ENCODE assay signal across 21 cellular contexts in genomic region chr4:79413032-79413431, GRCh38. TPM values are rescaled to one million over a fixed set of nuclear protein-coding genes. Genes with fewer than 3 reads are reported as not detected.
"Had no signal": no experiment of that assay in that cellular context is flagged by ENCODE, and none has a peak within 500 bp of the region (broad histone marks: within the 10 kb centered on the region; RNA-seq: fewer than 3 reads in every experiment).

No MANE protein-coding gene starts in this region.

- H3K27ac Mint-ChIP-seq: activated naive CD4-positive, alpha-beta T cell treated with anti-CD3 and anti-CD28 coated beads for 36 hours; activated naive CD8-positive, alpha-beta T cell treated with anti-CD3 and anti-CD28 coated beads, Interleukin-2, amount 50 U/mL, for 24 hours; activated T-helper 2 cell treated with anti-CD3 and anti-CD28 coated beads, Interferon-gamma antibody, Interleukin-2, Interleukin-4, amounts not matched to agents 10 μg/mL and 5 μg/mL and 100 μg/mL, durations not matched to agents 14 hours and 24 hours and 36 hours; immature natural killer cell; mesothelial cell of epicardium; nephron progenitor cell; stimulated activated naive CD8-positive, alpha-beta T cell treated with anti-CD3 and anti-CD28 coated beads, Interleukin-15, amount 100 ng/mL, for 72 hours had no signal

- H3K4me1 ChIP-seq: ascending aorta, gastrocnemius medialis, heart left ventricle, sigmoid colon, spleen, upper lobe of left lung had no signal

- H3K4me3 ChIP-seq: ascending aorta, gastrocnemius medialis, heart left ventricle, lung, ovary, sigmoid colon, spleen, upper lobe of left lung had no signal

- H3K9me3 Mint-ChIP-seq: activated naive CD4-positive, alpha-beta T cell treated with anti-CD3 and anti-CD28 coated beads for 36 hours; activated naive CD8-positive, alpha-beta T cell treated with anti-CD3 and anti-CD28 coated beads, Interleukin-2, amount 50 U/mL, for 24 hours; activated T-helper 2 cell treated with anti-CD3 and anti-CD28 coated beads, Interferon-gamma antibody, Interleukin-2, Interleukin-4, amounts not matched to agents 10 μg/mL and 5 μg/mL and 100 μg/mL, durations not matched to agents 14 hours and 24 hours and 36 hours; nephron progenitor cell had no signal

- H3K36me3 Mint-ChIP-seq: mesothelial cell of epicardium had no signal

- ATAC-seq: activated naive CD8-positive, alpha-beta T cell treated with anti-CD3 and anti-CD28 coated beads, Interleukin-2, amount 50 U/mL, for 24 hours; gastrocnemius medialis; heart left ventricle; stimulated activated naive CD8-positive, alpha-beta T cell treated with anti-CD3 and anti-CD28 coated beads, Interleukin-15, amount 100 ng/mL, for 72 hours had no signal

- H3K4me3 Mint-ChIP-seq: activated naive CD4-positive, alpha-beta T cell treated with anti-CD3 and anti-CD28 coated beads for 36 hours; activated naive CD8-positive, alpha-beta T cell treated with anti-CD3 and anti-CD28 coated beads, Interleukin-2, amount 50 U/mL, for 24 hours; immature natural killer cell; mesothelial cell of epicardium; nephron progenitor cell; stimulated activated naive CD8-positive, alpha-beta T cell treated with anti-CD3 and anti-CD28 coated beads, Interleukin-15, amount 100 ng/mL, for 72 hours had no signal

- H3K27ac ChIP-seq: ascending aorta, gastrocnemius medialis, heart left ventricle, ovary, sigmoid colon, spleen, upper lobe of left lung had no signal

- DNase-seq: activated CD4-positive, CD25-positive, alpha-beta regulatory T cell treated with anti-CD3 and anti-CD28 coated beads, Interleukin-2, amount 50 U/mL, for 72 hours; activated naive CD4-positive, alpha-beta T cell treated with anti-CD3 and anti-CD28 coated beads for 36 hours; activated naive CD8-positive, alpha-beta T cell treated with anti-CD3 and anti-CD28 coated beads, Interleukin-2, amount 50 U/mL, for 24 hours; gastrocnemius medialis; heart left ventricle; immature natural killer cell; nephron progenitor cell; ovary; sigmoid colon; spleen; stimulated activated naive CD8-positive, alpha-beta T cell treated with anti-CD3 and anti-CD28 coated beads, Interleukin-15, amount 100 ng/mL, for 72 hours; T1000; upper lobe of left lung had no signal

- H3K27me3 Mint-ChIP-seq: activated naive CD8-positive, alpha-beta T cell treated with anti-CD3 and anti-CD28 coated beads, Interleukin-2, amount 50 U/mL, for 24 hours; stimulated activated naive CD8-positive, alpha-beta T cell treated with anti-CD3 and anti-CD28 coated beads, Interleukin-15, amount 100 ng/mL, for 72 hours had no signal

- H3K4me1 Mint-ChIP-seq: activated naive CD8-positive, alpha-beta T cell treated with anti-CD3 and anti-CD28 coated beads, Interleukin-2, amount 50 U/mL, for 24 hours; immature natural killer cell; mesothelial cell of epicardium; nephron progenitor cell; stimulated activated naive CD8-positive, alpha-beta T cell treated with anti-CD3 and anti-CD28 coated beads, Interleukin-15, amount 100 ng/mL, for 72 hours had no signal

- H3K9me3 ChIP-seq: ascending aorta, gastrocnemius medialis, heart left ventricle, ovary, sigmoid colon, upper lobe of left lung had no signal

- H3K27me3 ChIP-seq: ascending aorta, gastrocnemius medialis, heart left ventricle, ovary, sigmoid colon, spleen, upper lobe of left lung had no signal

- H3K36me3 ChIP-seq: ascending aorta, gastrocnemius medialis, heart left ventricle, ovary, sigmoid colon, spleen, upper lobe of left lung had no signal

RNA-seq across cellular contexts. Expression of gene GK2, which starts 5.0 kb away (rescaled TPM):
- total RNA-seq: activated naive CD4-positive, alpha-beta T cell treated with anti-CD3 and anti-CD28 coated beads for 36 hours; activated T-helper 2 cell treated with anti-CD3 and anti-CD28 coated beads, Interferon-gamma antibody, Interleukin-2, Interleukin-4, amounts not matched to agents 10 μg/mL and 5 μg/mL and 100 μg/mL, durations not matched to agents 14 hours and 24 hours and 36 hours; ascending aorta; dermis microvascular lymphatic vessel endothelial cell; epithelial cell of proximal tubule; gastrocnemius medialis; heart left ventricle; lung; mesothelial cell of epicardium; ovary; pulmonary artery endothelial cell; sigmoid colon; spleen; temporal lobe; upper lobe of left lung had no signal
- polyA plus RNA-seq: heart left ventricle, immature natural killer cell, lung, ovary, sigmoid colon, spleen had no signal
